Comparison of ENCODE assay signal across 9 cellular contexts in the genomic region with DNA sequence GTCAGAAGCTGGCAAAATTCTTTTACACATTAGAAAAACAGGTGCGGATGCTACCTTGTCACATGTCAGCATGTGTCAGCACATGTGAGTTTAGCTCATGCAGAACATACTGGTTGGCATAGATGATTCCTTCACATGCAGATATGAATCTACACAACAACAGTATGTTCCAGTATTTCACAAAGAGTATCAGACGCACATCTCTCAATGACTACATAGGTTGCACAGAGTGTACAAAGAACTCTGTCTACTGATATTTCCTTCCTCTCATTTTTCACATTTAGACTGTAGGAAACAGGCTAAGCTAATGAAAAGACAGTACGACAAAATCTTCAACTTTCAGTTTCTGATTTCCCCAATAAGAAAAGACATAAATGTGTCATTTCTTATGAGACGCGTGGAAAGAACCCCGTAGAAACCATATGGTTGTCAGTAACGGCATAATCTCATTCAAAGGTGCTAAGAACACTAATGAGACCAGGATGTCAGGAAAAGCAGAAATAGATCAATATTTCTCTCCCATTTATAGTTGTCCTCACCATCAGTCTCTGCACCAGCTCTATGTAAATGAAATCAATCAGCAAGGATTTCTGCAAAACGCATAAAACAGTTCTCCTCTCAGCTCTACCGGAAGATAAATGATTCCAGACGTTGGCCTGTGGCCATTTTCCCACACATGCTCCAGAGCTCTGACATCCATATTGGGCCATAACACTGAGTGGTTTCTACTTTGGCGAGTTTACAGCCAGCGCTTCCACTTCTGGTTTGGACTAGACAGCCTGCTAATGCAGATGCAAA.
DNase-seq lines count a peak whose midpoint lies in the region; ATAC-seq lines count a peak whose summit lies in the region.
"Had no signal": no experiment of that assay in that cellular context is flagged by ENCODE, and none has a peak within 500 bp of the region (broad histone marks: within the 10 kb centered on the region; RNA-seq: fewer than 3 reads in every experiment).

No MANE protein-coding gene starts in this region.

- intact Hi-C loops in Right ventricle myocardium superior (cut with DNase I): no loop called here
- intact Hi-C loops in activated naive CD4-positive, alpha-beta T cell treated with anti-CD3 and anti-CD28 coated beads for 36 hours (cut with micrococcal nuclease): no loop called here

- H3K36me3 Mint-ChIP-seq in stimulated activated effector memory CD8-positive, alpha-beta T cell treated with anti-CD3 and anti-CD28 coated beads, Interleukin-12 subunit alpha, Interleukin-12 subunit beta, amount 100 ng/mL, for 72 hours: no peaks in the 10 kb centered on the region
- H3K36me3 Mint-ChIP-seq in activated naive CD4-positive, alpha-beta T cell treated with anti-CD3 and anti-CD28 coated beads for 36 hours (ENCODE audit: low read depth): no peaks in the 10 kb centered on the region
- H3K36me3 Mint-ChIP-seq in effector memory CD8-positive, alpha-beta T cell (ENCODE audit: insufficient read depth): no peaks in the 10 kb centered on the region

- ATAC-seq in GM18867 (IDR thresholded peaks at IDR 0.05; ENCODE audit: unreplicated experiment) (peak; percentile 37), Right ventricle myocardium superior (ENCODE audit: poor library complexity) (peak; percentile 79)
- peak; percentile 47 for ATAC-seq in stimulated activated effector memory CD8-positive, alpha-beta T cell treated with anti-CD3 and anti-CD28 coated beads, Interleukin-12 subunit alpha, Interleukin-12 subunit beta, amount 100 ng/mL, for 72 hours
- ATAC-seq in effector memory CD8-positive, alpha-beta T cell (replicated peaks): no peak

- CTCF ChIA-PET in activated naive CD4-positive, alpha-beta T cell treated with anti-CD3 and anti-CD28 coated beads for 36 hours (lab: Charles Lee): interaction anchor here (1.2 kb wide), 1 partner anchor 519 kb away, joined by 4 read pairs; no protein-coding TSS in a partner anchor

- H3K4me1 Mint-ChIP-seq in stimulated activated effector memory CD8-positive, alpha-beta T cell treated with anti-CD3 and anti-CD28 coated beads, Interleukin-12 subunit alpha, Interleukin-12 subunit beta, amount 100 ng/mL, for 72 hours: peaks cover 19% of the 10 kb centered on the region
- peaks cover 7% of the 10 kb centered on the region for H3K4me1 Mint-ChIP-seq in activated naive CD4-positive, alpha-beta T cell treated with anti-CD3 and anti-CD28 coated beads for 36 hours (ENCODE audit: low read depth)
- H3K4me1 Mint-ChIP-seq in effector memory CD8-positive, alpha-beta T cell (ENCODE audit: low read depth in 2 of 2): peaks cover 14 to 15% of the 10 kb centered on the region in 2 donors

- peak; percentile 77 for DNase-seq in RPMI7951 (ENCODE audit: low read depth)
- peak; percentile 72 for DNase-seq in Right ventricle myocardium superior
- DNase-seq in stimulated activated effector memory CD8-positive, alpha-beta T cell treated with anti-CD3 and anti-CD28 coated beads, Interleukin-12 subunit alpha, Interleukin-12 subunit beta, amount 100 ng/mL, for 72 hours (ENCODE audit: low spot score in 2 of 2): no peak
- no peak for DNase-seq in H4 (ENCODE audit: low spot score)
- no peak for DNase-seq in kidney tubule cell (ENCODE audit: low spot score)
- no peak for DNase-seq in activated naive CD4-positive, alpha-beta T cell treated with anti-CD3 and anti-CD28 coated beads for 36 hours
- no peak for DNase-seq in effector memory CD8-positive, alpha-beta T cell

- no peak overlapping the region for H3K4me3 Mint-ChIP-seq in stimulated activated effector memory CD8-positive, alpha-beta T cell treated with anti-CD3 and anti-CD28 coated beads, Interleukin-12 subunit alpha, Interleukin-12 subunit beta, amount 100 ng/mL, for 72 hours
- H3K4me3 Mint-ChIP-seq in activated naive CD4-positive, alpha-beta T cell treated with anti-CD3 and anti-CD28 coated beads for 36 hours: no peak overlapping the region
- no peak overlapping the region for H3K4me3 Mint-ChIP-seq in effector memory CD8-positive, alpha-beta T cell
- H3K4me3 Mint-ChIP-seq: stimulated activated naive CD8-positive, alpha-beta T cell treated with anti-CD3 and anti-CD28 coated beads, Interleukin-15, Interleukin-2, amounts not matched to agents 100 ng/mL and 50 ng/mL, for 24 hours had no signal

- no peaks in the 10 kb centered on the region for H3K9me3 Mint-ChIP-seq in stimulated activated effector memory CD8-positive, alpha-beta T cell treated with anti-CD3 and anti-CD28 coated beads, Interleukin-12 subunit alpha, Interleukin-12 subunit beta, amount 100 ng/mL, for 72 hours
- H3K9me3 Mint-ChIP-seq in activated naive CD4-positive, alpha-beta T cell treated with anti-CD3 and anti-CD28 coated beads for 36 hours: no peaks in the 10 kb centered on the region
- H3K9me3 Mint-ChIP-seq in effector memory CD8-positive, alpha-beta T cell: no peaks in the 10 kb centered on the region
- H3K9me3 Mint-ChIP-seq: stimulated activated naive CD8-positive, alpha-beta T cell treated with anti-CD3 and anti-CD28 coated beads, Interleukin-15, Interleukin-2, amounts not matched to agents 100 ng/mL and 50 ng/mL, for 24 hours had no signal

- H3K27me3 Mint-ChIP-seq in activated naive CD4-positive, alpha-beta T cell treated with anti-CD3 and anti-CD28 coated beads for 36 hours (ENCODE audit: low read depth): peaks cover 23% of the 10 kb centered on the region
- H3K27me3 Mint-ChIP-seq in effector memory CD8-positive, alpha-beta T cell: peaks cover 30 to 44% of the 10 kb centered on the region in 2 donors

- H3K27ac Mint-ChIP-seq in stimulated activated effector memory CD8-positive, alpha-beta T cell treated with anti-CD3 and anti-CD28 coated beads, Interleukin-12 subunit alpha, Interleukin-12 subunit beta, amount 100 ng/mL, for 72 hours: no peak overlapping the region
- H3K27ac Mint-ChIP-seq in activated naive CD4-positive, alpha-beta T cell treated with anti-CD3 and anti-CD28 coated beads for 36 hours: no peak overlapping the region
- no peak overlapping the region for H3K27ac Mint-ChIP-seq in effector memory CD8-positive, alpha-beta T cell
- H3K27ac Mint-ChIP-seq: stimulated activated naive CD8-positive, alpha-beta T cell treated with anti-CD3 and anti-CD28 coated beads, Interleukin-15, Interleukin-2, amounts not matched to agents 100 ng/mL and 50 ng/mL, for 24 hours had no signal

Comparison
In these comparisons a context has a peak if more than half of its experiments do, and no peak if none do; other contexts are left out.
1. DNase-seq: peak in RPMI7951 (single experiment) and Right ventricle myocardium superior (single experiment); none in stimulated activated effector memory CD8-positive, alpha-beta T cell treated with anti-CD3 and anti-CD28 coated beads, Interleukin-12 subunit alpha, Interleukin-12 subunit beta, amount 100 ng/mL, for 72 hours (0 of 2), H4 (single experiment), kidney tubule cell (single experiment), activated naive CD4-positive, alpha-beta T cell treated with anti-CD3 and anti-CD28 coated beads for 36 hours (single experiment) and effector memory CD8-positive, alpha-beta T cell (0 of 3).